15 cellular contexts compared by ENCODE assay signal in genomic region chr9:110104201-110104845, GRCh38.
DNase-seq lines count a peak whose midpoint lies in the region; ATAC-seq and TF ChIP-seq lines count a peak whose summit lies in the region.
"Had no signal": no experiment of that assay in that cellular context is flagged by ENCODE, and none has a peak within 500 bp of the region (broad histone marks: within the 10 kb centered on the region; RNA-seq: fewer than 3 reads in every experiment).

No MANE protein-coding gene starts in this region.

- no peak for DNase-seq in left cardiac atrium
- no peak for DNase-seq in right atrium auricular region (ENCODE audit: low spot score)
- no peak for DNase-seq in mammary epithelial cell
- DNase-seq in memory B cell (ENCODE audit: low spot score in 2 of 2), result no peak
- DNase-seq in upper lobe of right lung, result no peak
- DNase-seq in mucosa of descending colon, result no peak
- no peak for DNase-seq in stimulated activated CD4-positive, alpha-beta T cell treated with anti-CD3 and anti-CD28 coated beads, Interleukin-12 subunit alpha, Interleukin-12 subunit beta, amount 100 ng/mL, for 4 hours
- DNase-seq: H9, SJCRH30 had no signal

- H3K9ac ChIP-seq in mammary epithelial cell (ENCODE audit: insufficient read depth, low read length), result no peak overlapping the region

- peak overlapping the region; percentile 74 for H3K27ac Mint-ChIP-seq in memory B cell

- no peak overlapping the region for H3K4me2 ChIP-seq in mammary epithelial cell (ENCODE audit: insufficient read depth, low read depth, low read length)
- H3K4me2 ChIP-seq: A549 had no signal

- H3K4me3 ChIP-seq in right atrium auricular region (no peak overlapping the region), mammary epithelial cell (replicated peaks in 1 of 3; ENCODE audit: insufficient read depth in 1 of 3, low read depth in 2 of 3, low read length in 3 of 3) (no peak overlapping the region), upper lobe of right lung (no peak overlapping the region), mucosa of descending colon (no peak overlapping the region)
- H3K4me3 ChIP-seq: A549, SJCRH30, vagina had no signal

- H3K27me3 Mint-ChIP-seq in memory B cell, result no peaks in the 10 kb centered on the region

- H3K79me2 ChIP-seq in mammary epithelial cell (ENCODE audit: insufficient read depth, low read length), result peaks cover 97% of the 10 kb centered on the region

- H3K36me3 ChIP-seq in right atrium auricular region, result no peaks in the 10 kb centered on the region
- peaks cover 15% of the 10 kb centered on the region for H3K36me3 ChIP-seq in mammary epithelial cell (ENCODE audit: insufficient read depth, low read length)
- H3K36me3 ChIP-seq in upper lobe of right lung, result no peaks in the 10 kb centered on the region
- no peaks in the 10 kb centered on the region for H3K36me3 ChIP-seq in mucosa of descending colon (ENCODE audit: low read depth)
- H3K36me3 ChIP-seq: SJCRH30, vagina had no signal

- in situ Hi-C loops in mammary epithelial cell (cut with MboI; ENCODE audit: low sequenced_read_pairs in 2 of 2), result no loop called here

- H3K4me3 Mint-ChIP-seq in memory B cell, result no peak overlapping the region
- H3K4me3 Mint-ChIP-seq: neural crest cell had no signal

- CTCF ChIA-PET in mammary epithelial cell (lab: Charles Lee; ENCODE audit: low non-redundant PET), result no interaction called here

- dilution Hi-C loops in mammary epithelial cell (cut with HindIII; ENCODE audit: low sequenced_read_pairs), result no loop called here

- H3K9me3 Mint-ChIP-seq in memory B cell, result no peaks in the 10 kb centered on the region
- H3K9me3 Mint-ChIP-seq: H9, neural crest cell had no signal

- H2AFZ ChIP-seq in mammary epithelial cell (ENCODE audit: low read depth, low read length), result no peak overlapping the region

- H3K4me1 Mint-ChIP-seq in memory B cell, result peaks cover 65% of the 10 kb centered on the region

- peaks cover 13% of the 10 kb centered on the region for H3K36me3 Mint-ChIP-seq in memory B cell

- H3K9me3 ChIP-seq in right atrium auricular region (no peaks in the 10 kb centered on the region), mammary epithelial cell (replicated peaks; ENCODE audit: insufficient read depth, low read length) (no peaks in the 10 kb centered on the region), upper lobe of right lung (no peaks in the 10 kb centered on the region), mucosa of descending colon (no peaks in the 10 kb centered on the region)
- H3K9me3 ChIP-seq: A549, SJCRH30, vagina had no signal

- peak; percentile 54 to 57 for ATAC-seq in left cardiac atrium
- ATAC-seq in memory B cell (ENCODE audit: low read depth), result no peak
- ATAC-seq in upper lobe of right lung, result peak; percentile 78
- no peak for ATAC-seq in mucosa of descending colon
- no peak for ATAC-seq in GM19467 (IDR thresholded peaks at IDR 0.05; ENCODE audit: unreplicated experiment)
- ATAC-seq: A549, foreskin keratinocyte, HepG2 had no signal

- H4K20me1 ChIP-seq in mammary epithelial cell (ENCODE audit: insufficient read depth, low read length), result no peaks in the 10 kb centered on the region

- intact Hi-C loops in left cardiac atrium (cut with DNase I), result no loop called here
- intact Hi-C loops in mammary epithelial cell (cut with micrococcal nuclease), result no loop called here
- intact Hi-C loops in upper lobe of right lung (cut with DNase I), result no loop called here
- intact Hi-C loops in mucosa of descending colon (cut with DNase I, micrococcal nuclease), result no loop called here

- H3K27me3 ChIP-seq in right atrium auricular region, result no peaks in the 10 kb centered on the region
- no peaks in the 10 kb centered on the region for H3K27me3 ChIP-seq in mammary epithelial cell (ENCODE audit: insufficient read depth, low read length)
- H3K27me3 ChIP-seq in upper lobe of right lung, result no peaks in the 10 kb centered on the region
- H3K27me3 ChIP-seq: foreskin keratinocyte, SJCRH30, vagina had no signal

- H3K27ac ChIP-seq in right atrium auricular region (peak overlapping the region in 1 of 2 donors; percentile 15), mammary epithelial cell (ENCODE audit: insufficient read depth, low read depth, low read length) (peak overlapping the region; percentile 1), upper lobe of right lung (peak overlapping the region; percentile 37)
- H3K27ac ChIP-seq: A549, foreskin keratinocyte, SJCRH30, vagina had no signal

- no peak for TF ChIP-seq CTCF in right atrium auricular region (IDR thresholded peaks at IDR 0.05)
- TF ChIP-seq CTCF in mammary epithelial cell (conservative IDR thresholded peaks at IDR 0.05 in 1 of 2, IDR thresholded peaks at IDR 0.05 in 1 of 2; ENCODE audit: extremely low read depth in 1 of 2, insufficient read depth in 1 of 2, low read depth in 1 of 2, low read length in 2 of 2), result no peak
- no peak for TF ChIP-seq CTCF in upper lobe of right lung (IDR thresholded peaks at IDR 0.05)
- no peak for TF ChIP-seq CTCF in mucosa of descending colon (IDR thresholded peaks at IDR 0.05)

- H3K4me1 ChIP-seq in right atrium auricular region (peaks cover 0 to 66% of the 10 kb centered on the region in 2 donors), mammary epithelial cell (ENCODE audit: insufficient read depth, low read length) (peaks cover 13% of the 10 kb centered on the region), upper lobe of right lung (peaks cover 33% of the 10 kb centered on the region), mucosa of descending colon (ENCODE audit: low read depth) (no peaks in the 10 kb centered on the region)
- H3K4me1 ChIP-seq: foreskin keratinocyte had no signal

- TSS peak; percentile 14 for BruUV-seq in mammary epithelial cell (replicated peaks; lab: Mats Ljungman, UMichigan)

- 48% methylated on average over 6 of the region's 7 CpGs for WGBS in mammary epithelial cell (ENCODE audit: low coverage, missing lambda C conversion rate)

Comparison
In these comparisons a context has a peak if more than half of its experiments do, and no peak if none do; other contexts are left out.
1. ATAC-seq: peak in left cardiac atrium (2 of 2) and upper lobe of right lung (single experiment); none in memory B cell (single experiment), mucosa of descending colon (single experiment) and GM19467 (single experiment).